ENCODE assay signal across 7 cellular contexts in genomic region chr10:15858895-15859294, GRCh38. TPM values are rescaled to one million over a fixed set of nuclear protein-coding genes. Genes with fewer than 3 reads are reported as not detected.
DNase-seq lines count a peak whose midpoint lies in the region; ATAC-seq and TF ChIP-seq lines count a peak whose summit lies in the region.

No MANE protein-coding gene starts in this region.

- peak overlapping the region; percentile 88 for H3K4me2 ChIP-seq in GM23248 (ENCODE audit: unreplicated experiment)
- H3K4me2 ChIP-seq in fibroblast of lung (ENCODE audit: extremely low read depth, insufficient read depth, low read length) = peak overlapping the region; percentile 72

- H3F3A ChIP-seq in GM23248 (ENCODE audit: insufficient read depth) = no peaks in the 10 kb centered on the region

- H3K4me3 ChIP-seq in GM23248 = peak overlapping the region; percentile 97
- H3K4me3 ChIP-seq in RWPE2 (ENCODE audit: severe bottlenecking) = peak overlapping the region; percentile 92
- H3K4me3 ChIP-seq in fibroblast of lung (replicated peaks in 1 of 4; ENCODE audit: control extremely low read depth in 1 of 4, insufficient read depth in 1 of 4, low read depth in 3 of 4, low read length in 4 of 4) = peak overlapping the region; percentile 77 to 98 (median 94)
- peak overlapping the region; percentile 90 to 97 (median 94) for H3K4me3 ChIP-seq in skeletal muscle tissue (ENCODE audit: low read length in 3 of 3)

- DNase-seq in GM23248 = no peak
- DNase-seq in RWPE2 (ENCODE audit: low spot score) = no peak
- DNase-seq in fibroblast of lung (ENCODE audit: low read depth in 2 of 2) = no peak
- DNase-seq in NCI-H526 treated with DMSO at 0.1 percent for 48 hours (lab: John Stamatoyannopoulos, UW) = no peak
- no peak for DNase-seq in globus pallidus (ENCODE audit: low spot score)

- H3K36me3 ChIP-seq in GM23248 (ENCODE audit: low read depth) (no peaks in the 10 kb centered on the region), RWPE2 (ENCODE audit: low read depth) (no peaks in the 10 kb centered on the region), fibroblast of lung (ENCODE audit: control insufficient read depth, insufficient read depth, low read length) (no peaks in the 10 kb centered on the region), skeletal muscle tissue (ENCODE audit: control insufficient read depth in 3 of 3, insufficient read depth in 3 of 3, low read length in 3 of 3) (no peaks in the 10 kb centered on the region)

- H3K9me3 ChIP-seq in GM23248 (ENCODE audit: low read depth) = no peaks in the 10 kb centered on the region
- no peaks in the 10 kb centered on the region for H3K9me3 ChIP-seq in RWPE2 (ENCODE audit: severe bottlenecking)
- H3K9me3 ChIP-seq in fibroblast of lung (ENCODE audit: control insufficient read depth, insufficient read depth, low read depth, low read length) = no peaks in the 10 kb centered on the region
- H3K9me3 ChIP-seq in skeletal muscle tissue (ENCODE audit: control insufficient read depth in 3 of 3, low read length in 3 of 3) = no peaks in the 10 kb centered on the region

- no peaks in the 10 kb centered on the region for H3K9me2 ChIP-seq in GM23248 (ENCODE audit: insufficient read depth)

- H2AFZ ChIP-seq in GM23248 (no peak overlapping the region), fibroblast of lung (ENCODE audit: low read length) (no peak overlapping the region)

- H4K20me1 ChIP-seq in GM23248 (ENCODE audit: insufficient read depth) (0 out of 2 replicates have a peak, but pooled peaks cover 5% of the 10 kb centered on the region), fibroblast of lung (ENCODE audit: control insufficient read depth, extremely low read depth, insufficient read depth, low read length) (no peaks in the 10 kb centered on the region)

- H3K27ac ChIP-seq in GM23248 (no peak overlapping the region), RWPE2 (ENCODE audit: poor library complexity, severe bottlenecking) (no peak overlapping the region), fibroblast of lung (ENCODE audit: insufficient read depth, low read length) (no peak overlapping the region), skeletal muscle tissue (ENCODE audit: low read depth, low read length) (no peak overlapping the region)

- H3K27me3 ChIP-seq in GM23248 (replicated peaks; ENCODE audit: insufficient read depth) (no peaks in the 10 kb centered on the region), RWPE2 (ENCODE audit: insufficient read depth, poor library complexity, severe bottlenecking) (peaks cover 5% of the 10 kb centered on the region), fibroblast of lung (ENCODE audit: control insufficient read depth, insufficient read depth, low read length) (no peaks in the 10 kb centered on the region), skeletal muscle tissue (ENCODE audit: control insufficient read depth in 3 of 3, insufficient read depth in 3 of 3, low read length in 3 of 3) (no peaks in the 10 kb centered on the region)

- 79 to 82% methylated on average over 8 of the region's 8 CpGs for WGBS in GM23248 (ENCODE audit: low coverage in 1 of 2, low lambda C conversion rate in 2 of 2, missing lambda C conversion rate in 2 of 2), 2 experiments

- in situ Hi-C loops in GM23248 (cut with MboI) = no loop called here

- peak overlapping the region; percentile 80 for H3K9ac ChIP-seq in GM23248
- H3K9ac ChIP-seq in fibroblast of lung (ENCODE audit: insufficient read depth, low read length) = no peak overlapping the region
- peak overlapping the region in 1 of 3 donors; percentile 88 for H3K9ac ChIP-seq in skeletal muscle tissue (ENCODE audit: low read depth in 1 of 3, low read length in 3 of 3)

- H3K4me1 ChIP-seq in GM23248 (ENCODE audit: insufficient read depth) (peaks cover 33% of the 10 kb centered on the region), RWPE2 (ENCODE audit: insufficient read depth, poor library complexity, severe bottlenecking) (peaks cover 11% of the 10 kb centered on the region), fibroblast of lung (ENCODE audit: control insufficient read depth, extremely low read depth, insufficient read depth, low read length) (peaks cover 4% of the 10 kb centered on the region), skeletal muscle tissue (ENCODE audit: control insufficient read depth in 3 of 3, insufficient read depth in 3 of 3, low read length in 3 of 3) (peaks cover 5 to 18% (median 18%) of the 10 kb centered on the region in 3 donors)

- H3K79me2 ChIP-seq in GM23248 (ENCODE audit: insufficient read depth) (peaks cover 62% of the 10 kb centered on the region), fibroblast of lung (ENCODE audit: control insufficient read depth, insufficient read depth, low read length) (peaks cover 46% of the 10 kb centered on the region)

- TF ChIP-seq CTCF in RWPE2 (IDR thresholded peaks at IDR 0.05; ENCODE audit: poor library complexity, severe bottlenecking) (no peak), fibroblast of lung (conservative IDR thresholded peaks at IDR 0.05 in 1 of 2, IDR thresholded peaks at IDR 0.05 in 1 of 2; ENCODE audit: low read depth in 1 of 2, low read length in 2 of 2) (no peak)

- no peak for ATAC-seq in RWPE2 (ENCODE audit: low read depth)
- no peak for ATAC-seq in GM21515 (IDR thresholded peaks at IDR 0.05; ENCODE audit: unreplicated experiment)

RNA-seq across cellular contexts. Expression of gene MINDY3, which starts 1.4 kb away (rescaled TPM):
- total RNA-seq in GM23248 (2014; rRNA removed; shearing (Covaris generic)) = 38.2 and 43.1 TPM in 2 replicates
- 35.7 and 37.2 TPM in 2 replicates for polyA plus RNA-seq in GM23248 (2016; fragmentation: Nextera tagmentation; extraction: Ambion mirVana)
- 30.8 and 37.5 TPM in 2 replicates for total RNA-seq in fibroblast of lung
- 26.0 and 30.6 TPM in 2 replicates for polyA plus RNA-seq in fibroblast of lung
- polyA plus RNA-seq in fibroblast of lung (2012) = 22.1 and 23.5 TPM in 2 replicates
- polyA minus RNA-seq in fibroblast of lung (ENCODE audit: low replicate concordance) = 3.4 and 3.6 TPM in 2 replicates
- 71.5 TPM for total RNA-seq in skeletal muscle tissue
